Comparison of ENCODE assay signal across 8 cellular contexts in genomic region chr7:22855049-22855392, GRCh38. TPM values are rescaled to one million over a fixed set of nuclear protein-coding genes. Genes with fewer than 3 reads are reported as not detected.
DNase-seq lines count a peak whose midpoint lies in the region; ATAC-seq and TF ChIP-seq lines count a peak whose summit lies in the region.

No MANE protein-coding gene starts in this region.

- CTCF ChIA-PET in SK-N-SH (lab: Yijun Ruan, JAX) (interaction anchor here (1.0 to 1.3 kb wide), 2 partner anchors 22 to 73 kb away, joined by 3 to 4 read pairs; no protein-coding TSS in a partner anchor), PC-9 (lab: Charles Lee) (interaction anchor here (0.6 kb wide), 1 partner anchor 30 kb away, joined by 3 read pairs; no protein-coding TSS in a partner anchor)

- peaks cover 20% of the 10 kb centered on the region; the same call in 1 of the 2 replicates for H3K27me3 ChIP-seq in SK-N-SH (ENCODE audit: insufficient read depth)
- H3K27me3 ChIP-seq in PC-9 (ENCODE audit: insufficient read depth, low read depth), result no peaks in the 10 kb centered on the region

- peaks cover 20% of the 10 kb centered on the region for H3K4me1 Mint-ChIP-seq in stimulated activated effector memory CD8-positive, alpha-beta T cell treated with anti-CD3 and anti-CD28 coated beads, Interleukin-12 subunit alpha, Interleukin-12 subunit beta, amount 100 ng/mL, for 72 hours

- TF ChIP-seq RAD21 in SK-N-SH (IDR thresholded peaks at IDR 0.05; ENCODE audit: low read length), result no peak

- H3K9ac ChIP-seq in SK-N-SH, result peak overlapping the region; percentile 63; the same call in 1 of the 2 replicates

- no peaks in the 10 kb centered on the region for H3K9me3 Mint-ChIP-seq in stimulated activated effector memory CD8-positive, alpha-beta T cell treated with anti-CD3 and anti-CD28 coated beads, Interleukin-12 subunit alpha, Interleukin-12 subunit beta, amount 100 ng/mL, for 72 hours

- no peaks in the 10 kb centered on the region for H4K20me1 ChIP-seq in SK-N-SH (ENCODE audit: insufficient read depth)
- no peaks in the 10 kb centered on the region for H4K20me1 ChIP-seq in PC-9 (ENCODE audit: insufficient read depth)

- no peak for ATAC-seq in SK-N-SH treated with all-trans-retinoic acid at 6 μM for 48 hours
- peak; percentile 1 for ATAC-seq in stimulated activated effector memory CD8-positive, alpha-beta T cell treated with anti-CD3 and anti-CD28 coated beads, Interleukin-12 subunit alpha, Interleukin-12 subunit beta, amount 100 ng/mL, for 72 hours
- no peak for ATAC-seq in left lobe of liver

- BruUV-seq in PC-9 (replicated peaks; lab: Mats Ljungman, UMichigan), result TSS peak; percentile 34

- H3K79me2 ChIP-seq in SK-N-SH (ENCODE audit: insufficient read depth), result no peaks in the 10 kb centered on the region
- peaks cover 23% of the 10 kb centered on the region for H3K79me2 ChIP-seq in PC-9 (ENCODE audit: low read depth)

- 31% methylated on average over 9 of the region's 9 CpGs for WGBS in SK-N-SH (ENCODE audit: low lambda C conversion rate)

- DNase-seq in SK-N-SH (no peak), PC-9 (no peak), fibroblast of pulmonary artery (ENCODE audit: low read depth) (no peak), GF-D8 (lab: John Stamatoyannopoulos, UW) (no peak), islet precursor cell (no peak), left lobe of liver (ENCODE audit: low spot score) (no peak)
- no peak for DNase-seq in stimulated activated effector memory CD8-positive, alpha-beta T cell treated with anti-CD3 and anti-CD28 coated beads, Interleukin-12 subunit alpha, Interleukin-12 subunit beta, amount 100 ng/mL, for 72 hours (ENCODE audit: low spot score in 2 of 2)

- H3K27ac ChIP-seq in SK-N-SH (ENCODE audit: low read depth in 2 of 2, low read length in 1 of 2) (peak overlapping the region in 1 of 2 experiments; percentile 51; a peak in 2 of 4 replicates), PC-9 (peak overlapping the region; percentile 52)

- H3K4me1 ChIP-seq in SK-N-SH (ENCODE audit: control insufficient read depth in 1 of 2, insufficient read depth in 2 of 2, low read depth in 1 of 2, low read length in 1 of 2), result peaks cover 0 to 7% of the 10 kb centered on the region in 2 experiments; a peak in 3 of 4 replicates
- peaks cover 50% of the 10 kb centered on the region for H3K4me1 ChIP-seq in PC-9 (replicated peaks; ENCODE audit: insufficient read depth)

- POLR2A ChIA-PET in SK-N-SH (lab: Yijun Ruan, JAX), result no interaction called here
- POLR2A ChIA-PET in PC-9 (lab: Charles Lee; ENCODE audit: unreplicated experiment), result no interaction called here

- H3K9me2 ChIP-seq in SK-N-SH (no peaks in the 10 kb centered on the region), PC-9 (ENCODE audit: insufficient read depth) (no peaks in the 10 kb centered on the region)

- peak overlapping the region; percentile 92 for H3K4me3 Mint-ChIP-seq in stimulated activated effector memory CD8-positive, alpha-beta T cell treated with anti-CD3 and anti-CD28 coated beads, Interleukin-12 subunit alpha, Interleukin-12 subunit beta, amount 100 ng/mL, for 72 hours

- H3K36me3 Mint-ChIP-seq in stimulated activated effector memory CD8-positive, alpha-beta T cell treated with anti-CD3 and anti-CD28 coated beads, Interleukin-12 subunit alpha, Interleukin-12 subunit beta, amount 100 ng/mL, for 72 hours, result peaks cover 66% of the 10 kb centered on the region

- no peak for TF ChIP-seq EP300 in SK-N-SH (IDR thresholded peaks at IDR 0.05; ENCODE audit: borderline replicate concordance in 1 of 2, low read depth in 1 of 2, low read length in 1 of 2)

- H3F3A ChIP-seq in SK-N-SH (replicated peaks; ENCODE audit: insufficient read depth) (peaks cover 21% of the 10 kb centered on the region), PC-9 (ENCODE audit: insufficient read depth, low read depth) (peaks cover 60% of the 10 kb centered on the region)

- H3K36me3 ChIP-seq in SK-N-SH (replicated peaks in 1 of 2; ENCODE audit: control insufficient read depth in 1 of 2, insufficient read depth in 2 of 2, low read length in 1 of 2) (peaks cover 0 to 2% of the 10 kb centered on the region in 2 experiments), PC-9 (ENCODE audit: low read depth) (peaks cover 29% of the 10 kb centered on the region)

- H3K4me2 ChIP-seq in SK-N-SH (peak overlapping the region; percentile 78), PC-9 (peak overlapping the region; percentile 91)

- H2AFZ ChIP-seq in SK-N-SH (ENCODE audit: low read depth), result peak overlapping the region; percentile 95; the same call in 1 of the 2 replicates
- H2AFZ ChIP-seq in PC-9, result peak overlapping the region; percentile 92

- H3K27ac Mint-ChIP-seq in stimulated activated effector memory CD8-positive, alpha-beta T cell treated with anti-CD3 and anti-CD28 coated beads, Interleukin-12 subunit alpha, Interleukin-12 subunit beta, amount 100 ng/mL, for 72 hours, result peak overlapping the region; percentile 95

- peak overlapping the region; percentile 54 to 55; a peak in 3 of 4 replicates for H3K4me3 ChIP-seq in SK-N-SH (ENCODE audit: low read depth in 2 of 2, low read length in 1 of 2)
- peak overlapping the region; percentile 81 for H3K4me3 ChIP-seq in PC-9
- peak overlapping the region; percentile 79 for H3K4me3 ChIP-seq in fibroblast of pulmonary artery (replicated peaks; ENCODE audit: low read depth, low read length)

- H3K9me3 ChIP-seq in SK-N-SH, result no peaks in the 10 kb centered on the region
- no peaks in the 10 kb centered on the region for H3K9me3 ChIP-seq in PC-9 (ENCODE audit: insufficient read depth, low read depth)

- intact Hi-C loops in PC-9 (cut with micrococcal nuclease; ENCODE audit: unreplicated experiment), result loop anchor here (1.0 to 10.0 kb wide), 6 partner anchors 32 to 680 kb away; partner anchors contain the start of genes HYCC1, TOMM7 and TRA2A

- no peak for TF ChIP-seq CTCF in SK-N-SH (IDR thresholded peaks at IDR 0.05)
- peak; percentile 26; the same call in 1 of the 2 replicates for TF ChIP-seq CTCF in PC-9 (conservative IDR thresholded peaks at IDR 0.05)
- no peak for TF ChIP-seq CTCF in fibroblast of pulmonary artery (IDR thresholded peaks at IDR 0.05; ENCODE audit: low read length, missing control alignments)

TF ChIP-seq in SK-N-SH, 30 proteins besides CTCF, POLR2A, EP300 and RAD21:
- no peak for TF ChIP-seq REST (IDR thresholded peaks at IDR 0.05; ENCODE audit: low read depth, low read length)
- TF ChIP-seq POLR2AphosphoS5 (IDR thresholded peaks at IDR 0.05; ENCODE audit: low read depth, low read length), result no peak

TF ChIP-seq in SK-N-SH treated with all-trans-retinoic acid at 6 μM for 48 hours, 23 proteins besides CTCF, POLR2A, EP300 and RAD21 (continues in another document):
- no peak for TF ChIP-seq PPARA (CRISPR knock-in tag; IDR thresholded peaks at IDR 0.05; ENCODE audit: borderline replicate concordance)
- no peak for TF ChIP-seq TOX (CRISPR knock-in tag; IDR thresholded peaks at IDR 0.05; ENCODE audit: borderline replicate concordance)
- TF ChIP-seq ZNF70 (CRISPR knock-in tag; IDR thresholded peaks at IDR 0.05), result no peak
- TF ChIP-seq ZFP3 (CRISPR knock-in tag; IDR thresholded peaks at IDR 0.05), result no peak
- TF ChIP-seq PATZ1 (CRISPR knock-in tag; IDR thresholded peaks at IDR 0.05; ENCODE audit: borderline replicate concordance), result no peak
- no peak for TF ChIP-seq SNAI2 (CRISPR knock-in tag; IDR thresholded peaks at IDR 0.05)
- no peak for TF ChIP-seq CREB5 (CRISPR knock-in tag; IDR thresholded peaks at IDR 0.05; ENCODE audit: low read depth)
- no peak for TF ChIP-seq CSRNP3 (CRISPR knock-in tag; IDR thresholded peaks at IDR 0.05)

RNA-seq across cellular contexts. Expression of gene TOMM7, which starts 32.4 kb away (rescaled TPM):
- polyA plus RNA-seq in SK-N-SH (2012; rRNA removed), result 453 and 546 TPM in 2 replicates
- 577 and 786 TPM in 2 replicates for polyA plus RNA-seq in SK-N-SH (2012; cell fraction: cytosol; rRNA removed)
- 127 and 172 TPM in 2 replicates for polyA plus RNA-seq in SK-N-SH (2012; cell fraction: nucleus; rRNA removed)
- total RNA-seq in PC-9 (2021) (588 and 703 TPM in 2 replicates), left lobe of liver (146 TPM)
